14 cellular contexts compared by ENCODE assay signal in genomic region chr3:162984752-162985151, GRCh38.
DNase-seq lines count a peak whose midpoint lies in the region; ATAC-seq and TF ChIP-seq lines count a peak whose summit lies in the region.
"Had no signal": no experiment of that assay in that cellular context is flagged by ENCODE, and none has a peak within 500 bp of the region (broad histone marks: within the 10 kb centered on the region; RNA-seq: fewer than 3 reads in every experiment).

No MANE protein-coding gene starts in this region.

- intact Hi-C loops in prostate gland (cut with DNase I), result no loop called here

- H3K4me1 ChIP-seq in GM23338 (ENCODE audit: insufficient read depth), result no peaks in the 10 kb centered on the region
- H3K4me1 ChIP-seq in OCI-LY3 (ENCODE audit: low read length), result no peaks in the 10 kb centered on the region
- no peaks in the 10 kb centered on the region for H3K4me1 ChIP-seq in neural progenitor cell
- no peaks in the 10 kb centered on the region for H3K4me1 ChIP-seq in prostate gland (replicated peaks)

- H3K9ac ChIP-seq in OCI-LY3 (ENCODE audit: low read length) (no peak overlapping the region), neural progenitor cell (no peak overlapping the region)
- H3K9ac ChIP-seq: SK-N-SH had no signal

- CTCF ChIA-PET in GM10248 (lab: Yijun Ruan, JAX), result interaction anchor here (1.5 kb wide), 1 partner anchor 10 kb away, joined by 3 read pairs; no protein-coding TSS in a partner anchor

- H3K9me3 ChIP-seq in OCI-LY3 (ENCODE audit: insufficient read depth, low read length) (no peaks in the 10 kb centered on the region), neural progenitor cell (ENCODE audit: low read depth) (no peaks in the 10 kb centered on the region), prostate gland (no peaks in the 10 kb centered on the region)
- H3K9me3 ChIP-seq: SK-N-SH had no signal

- H3K27ac Mint-ChIP-seq in GM23338 (no peak overlapping the region), neural progenitor cell (no peak overlapping the region)
- H3K27ac Mint-ChIP-seq: CD8-positive, alpha-beta T cell; T-helper 1 cell treated with Interleukin-12 subunit alpha and Interleukin-12 subunit beta and Interleukin-4 antibody, amounts not matched to agents 30 μg/mL and 1 μg/mL, for 36 hours had no signal

- TF ChIP-seq CTCF in GM23338 (conservative IDR thresholded peaks at IDR 0.05; ENCODE audit: low read depth in 2 of 2) (no peak), OCI-LY3 (IDR thresholded peaks at IDR 0.05; ENCODE audit: low read depth, low read length) (no peak), cardiac fibroblast (IDR thresholded peaks at IDR 0.05; ENCODE audit: low read depth, low read length) (no peak), neural progenitor cell (IDR thresholded peaks at IDR 0.05) (no peak), GM10248 (IDR thresholded peaks at IDR 0.05; ENCODE audit: control extremely low read depth, extremely low read depth, low read depth, missing control alignments) (no peak), prostate gland (IDR thresholded peaks at IDR 0.05) (no peak)

- H3K4me3 Mint-ChIP-seq in GM23338 (no peak overlapping the region), neural progenitor cell (no peak overlapping the region)
- H3K4me3 Mint-ChIP-seq: CD8-positive, alpha-beta T cell; T-helper 1 cell treated with Interleukin-12 subunit alpha and Interleukin-12 subunit beta and Interleukin-4 antibody, amounts not matched to agents 30 μg/mL and 1 μg/mL, for 36 hours had no signal

- H2AFZ ChIP-seq in GM23338 (peak overlapping the region; percentile 70; the same call in 1 of the 2 replicates), OCI-LY3 (ENCODE audit: low read depth, low read length) (peak overlapping the region; percentile 56; the same call in 1 of the 2 replicates), neural progenitor cell (replicated peaks) (peak overlapping the region; percentile 26)

- H3K9me3 Mint-ChIP-seq in GM23338 (peaks cover 27% of the 10 kb centered on the region), neural progenitor cell (no peaks in the 10 kb centered on the region)

- H3K4me3 ChIP-seq in GM23338 (no peak overlapping the region), OCI-LY3 (ENCODE audit: low read length) (no peak overlapping the region), cardiac fibroblast (replicated peaks in 1 of 2; ENCODE audit: low read depth in 2 of 2, low read length in 2 of 2) (no peak overlapping the region), neural progenitor cell (no peak overlapping the region), prostate gland (no peak overlapping the region)

- no peak for DNase-seq in GM23338 (ENCODE audit: low spot score)
- DNase-seq in cardiac fibroblast (ENCODE audit: low read depth in 2 of 2), result peak; percentile 8 to 31
- no peak for DNase-seq in neural progenitor cell (ENCODE audit: low spot score)
- DNase-seq in GM10248 (ENCODE audit: extremely low spot score), result no peak
- no peak for DNase-seq in prostate gland (ENCODE audit: low spot score)
- no peak for DNase-seq in activated naive CD4-positive, alpha-beta T cell treated with Interleukin-2 at 50 U/mL for 16 hours
- DNase-seq: CD8-positive, alpha-beta T cell; Karpas-422; NCI-H1930; NCI-H510A treated with DMSO at 0.1 percent for 48 hours; SK-N-SH had no signal

- H3K27me3 Mint-ChIP-seq in GM23338 (ENCODE audit: insufficient read depth, low read depth, poor library complexity) (no peaks in the 10 kb centered on the region), neural progenitor cell (ENCODE audit: insufficient read depth, low read depth) (peaks cover 8% of the 10 kb centered on the region)

- H3K9me2 ChIP-seq in GM23338 (ENCODE audit: insufficient read depth), result peaks cover 6% of the 10 kb centered on the region; the same call in 1 of the 2 replicates
- H3K9me2 ChIP-seq: SK-N-SH had no signal

- POLR2A ChIA-PET in GM10248 (lab: Yijun Ruan, JAX), result no interaction called here

- no peak for TF ChIP-seq POLR2A in prostate gland (IDR thresholded peaks at IDR 0.05)

- H4K20me1 ChIP-seq in GM23338 (replicated peaks; ENCODE audit: insufficient read depth) (no peaks in the 10 kb centered on the region), OCI-LY3 (ENCODE audit: insufficient read depth, low read length) (no peaks in the 10 kb centered on the region), neural progenitor cell (ENCODE audit: low read depth) (no peaks in the 10 kb centered on the region)

- H3K4me1 Mint-ChIP-seq in GM23338 (no peaks in the 10 kb centered on the region), neural progenitor cell (no peaks in the 10 kb centered on the region)

- ATAC-seq in GM23338 (no peak), HG02759 (IDR thresholded peaks at IDR 0.05; ENCODE audit: unreplicated experiment) (no peak)
- ATAC-seq: CD8-positive, alpha-beta T cell had no signal

- H3K79me2 ChIP-seq in GM23338 (replicated peaks; ENCODE audit: insufficient read depth) (no peaks in the 10 kb centered on the region), OCI-LY3 (ENCODE audit: low read length) (no peaks in the 10 kb centered on the region), neural progenitor cell (ENCODE audit: low read depth) (no peaks in the 10 kb centered on the region)

- H3K36me3 ChIP-seq in GM23338 (ENCODE audit: insufficient read depth), result no peaks in the 10 kb centered on the region
- H3K36me3 ChIP-seq in OCI-LY3 (replicated peaks; ENCODE audit: low read depth, low read length), result no peaks in the 10 kb centered on the region
- H3K36me3 ChIP-seq in neural progenitor cell, result no peaks in the 10 kb centered on the region
- no peaks in the 10 kb centered on the region for H3K36me3 ChIP-seq in prostate gland

- H3K4me2 ChIP-seq in GM23338 (no peak overlapping the region), OCI-LY3 (ENCODE audit: low read length) (no peak overlapping the region), neural progenitor cell (no peak overlapping the region)
- H3K4me2 ChIP-seq: SK-N-SH had no signal

- H3K27ac ChIP-seq in GM23338 (ENCODE audit: low read depth) (no peak overlapping the region), OCI-LY3 (ENCODE audit: low read length) (no peak overlapping the region), neural progenitor cell (no peak overlapping the region), prostate gland (no peak overlapping the region)

- H3F3A ChIP-seq in GM23338 (replicated peaks; ENCODE audit: low read depth) (no peaks in the 10 kb centered on the region), neural progenitor cell (ENCODE audit: low read depth) (no peaks in the 10 kb centered on the region)

- no peaks in the 10 kb centered on the region for H3K27me3 ChIP-seq in GM23338 (ENCODE audit: insufficient read depth)
- no peaks in the 10 kb centered on the region for H3K27me3 ChIP-seq in OCI-LY3 (ENCODE audit: low read depth, low read length)
- no peaks in the 10 kb centered on the region for H3K27me3 ChIP-seq in neural progenitor cell
- H3K27me3 ChIP-seq in prostate gland (replicated peaks; ENCODE audit: insufficient read depth), result no peaks in the 10 kb centered on the region

- WGBS in prostate gland, result 15% methylated on average over 4 of the region's 4 CpGs

- H3K36me3 Mint-ChIP-seq in GM23338 (ENCODE audit: low read depth) (peaks cover 25% of the 10 kb centered on the region), neural progenitor cell (no peaks in the 10 kb centered on the region)
- H3K36me3 Mint-ChIP-seq: CD8-positive, alpha-beta T cell had no signal

TF ChIP-seq in GM23338, 12 proteins besides CTCF, POLR2A, EP300 and RAD21 (continues in another document):
- TF ChIP-seq STAT1 (IDR thresholded peaks at IDR 0.05; ENCODE audit: unreplicated experiment) (no peak), JUNB (IDR thresholded peaks at IDR 0.05; ENCODE audit: unreplicated experiment) (no peak), ETS1 (IDR thresholded peaks at IDR 0.05) (no peak), ZNF114 (CRISPR knock-in tag; IDR thresholded peaks at IDR 0.05) (no peak), NANOG (IDR thresholded peaks at IDR 0.05; ENCODE audit: borderline replicate concordance) (no peak), EZH2phosphoT487 (IDR thresholded peaks at IDR 0.05; ENCODE audit: unreplicated experiment) (no peak), CREB1 (CRISPR knock-in tag; IDR thresholded peaks at IDR 0.05; ENCODE audit: low read depth) (no peak), EZH2 (IDR thresholded peaks at IDR 0.05; ENCODE audit: low read depth, unreplicated experiment) (no peak), POLR2AphosphoS5 (IDR thresholded peaks at IDR 0.05; ENCODE audit: low read depth) (no peak)

Comparison
In these comparisons a context has a peak if more than half of its experiments do, and no peak if none do; other contexts are left out.
1. DNase-seq: peak in cardiac fibroblast (2 of 2); none in GM23338 (single experiment), neural progenitor cell (single experiment), GM10248 (single experiment), prostate gland (single experiment) and activated naive CD4-positive, alpha-beta T cell treated with Interleukin-2 at 50 U/mL for 16 hours (single experiment).
2. Peak in every context shown above with its lines, with median percentiles within 50 percentile points of each other: H2AFZ ChIP-seq.